Comparison of ENCODE assay signal across 7 cellular contexts in the genomic region with DNA sequence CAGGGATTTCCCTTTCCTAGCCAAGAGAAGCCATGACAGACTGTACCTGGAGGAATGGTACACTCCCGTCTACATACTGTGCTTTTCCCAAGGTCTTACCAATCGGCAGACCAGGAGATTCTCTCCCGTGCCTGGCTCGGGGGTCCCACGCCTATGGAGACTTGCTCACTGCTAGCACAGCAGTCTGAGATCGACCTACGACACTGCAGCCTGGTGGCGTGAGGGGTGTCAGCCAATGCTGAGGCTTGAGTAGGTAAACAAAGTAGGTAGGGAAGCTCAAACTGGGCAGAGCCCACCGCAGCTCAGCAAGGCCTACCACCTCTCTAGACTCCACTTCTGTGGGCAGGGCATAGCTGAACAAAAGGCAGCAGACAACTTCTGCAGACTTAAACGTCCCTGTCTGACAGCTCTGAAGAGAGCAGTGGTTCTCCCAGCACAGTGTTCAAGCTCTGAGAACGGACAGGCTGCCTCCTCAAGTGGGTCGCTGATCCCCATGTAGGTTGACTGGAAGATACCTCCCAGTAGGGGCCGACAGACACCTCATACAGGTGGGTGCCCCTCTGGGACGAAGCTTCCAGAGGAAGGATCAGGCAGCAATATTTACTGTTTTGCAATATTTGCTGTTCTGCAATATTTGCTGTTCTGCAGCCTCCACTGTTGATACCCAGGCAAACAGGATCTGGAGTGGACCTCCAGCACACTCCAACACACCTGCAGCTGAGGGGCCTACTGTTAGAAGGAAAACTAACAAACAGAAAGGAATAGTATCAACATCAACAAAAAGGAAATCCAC.
DNase-seq lines count a peak whose midpoint lies in the region; ATAC-seq and TF ChIP-seq lines count a peak whose summit lies in the region.
"Not testable (repeated sequence)": the region's sequence is repeated elsewhere in the genome, so short reads cannot be mapped to it uniquely, and the experiment has no call there.

No MANE protein-coding gene starts in this region.

- intact Hi-C loops in left lung (cut with DNase I); sciatic nerve (cut with DNase I): not testable (repeated sequence)

- not testable (repeated sequence) for ATAC-seq in activated CD8-positive, alpha-beta T cell treated with anti-CD3 and anti-CD28 coated beads, Interleukin-2, amount 10 ng/mL, durations not matched to agents 7 days and 5 days; sciatic nerve
- ATAC-seq in left lung = peak; percentile 32

- H3K4me3 ChIP-seq in Jurkat, Clone E6-1 (ENCODE audit: low read length); endodermal cell (ENCODE audit: low read length); left lung: not testable (repeated sequence)

- 77 to 80% methylated on average over 11 to 14 of the region's 14 CpGs for WGBS in endodermal cell (ENCODE audit: insufficient coverage in 1 of 2, insufficient read length in 1 of 2), 2 experiments

- DNase-seq in D341Med (ENCODE audit: low spot score) (peak; percentile 4), endodermal cell (peak; percentile 49), mesenteric fat pad (ENCODE audit: low spot score) (peak; percentile 71), sciatic nerve (ENCODE audit: low spot score) (peak; percentile 26)
- peak; percentile 48 for DNase-seq in Jurkat, Clone E6-1 (ENCODE audit: low read depth, low spot score)
- DNase-seq in activated CD8-positive, alpha-beta T cell treated with anti-CD3 and anti-CD28 coated beads, Interleukin-2, amount 10 ng/mL, durations not matched to agents 7 days and 5 days = peak; percentile 9
- DNase-seq in left lung = not testable (repeated sequence)

- not testable (repeated sequence) for H3K27ac Mint-ChIP-seq in activated CD8-positive, alpha-beta T cell treated with anti-CD3 and anti-CD28 coated beads, Interleukin-2, amount 10 ng/mL, durations not matched to agents 7 days and 5 days; endodermal cell

- H3K27ac ChIP-seq in endodermal cell (ENCODE audit: low read depth, low read length); left lung: not testable (repeated sequence)

- not testable (repeated sequence) for H3K36me3 ChIP-seq in endodermal cell (ENCODE audit: control insufficient read depth, insufficient read depth, low read length); left lung

- not testable (repeated sequence) for H3K27me3 ChIP-seq in endodermal cell (ENCODE audit: control insufficient read depth, insufficient read depth, low read length, poor library complexity, severe bottlenecking); left lung

- H3K9ac ChIP-seq in endodermal cell (ENCODE audit: extremely low read depth, low read length, poor library complexity, severe bottlenecking) = not testable (repeated sequence)

- CTCF ChIA-PET in activated CD8-positive, alpha-beta T cell treated with anti-CD3 and anti-CD28 coated beads, Interleukin-2, amount 10 ng/mL, durations not matched to agents 7 days and 5 days (lab: Charles Lee) = not testable (repeated sequence)

- not testable (repeated sequence) for H3K4me1 ChIP-seq in endodermal cell (ENCODE audit: control insufficient read depth, insufficient read depth, low read length); left lung

- POLR2A ChIA-PET in activated CD8-positive, alpha-beta T cell treated with anti-CD3 and anti-CD28 coated beads, Interleukin-2, amount 10 ng/mL, durations not matched to agents 7 days and 5 days (lab: Charles Lee) = not testable (repeated sequence)

- not testable (repeated sequence) for H3K36me3 Mint-ChIP-seq in activated CD8-positive, alpha-beta T cell treated with anti-CD3 and anti-CD28 coated beads, Interleukin-2, amount 10 ng/mL, durations not matched to agents 7 days and 5 days (ENCODE audit: low read depth); endodermal cell (ENCODE audit: low read depth)

- H3K4me1 Mint-ChIP-seq in activated CD8-positive, alpha-beta T cell treated with anti-CD3 and anti-CD28 coated beads, Interleukin-2, amount 10 ng/mL, durations not matched to agents 7 days and 5 days (ENCODE audit: low read depth); endodermal cell: not testable (repeated sequence)

- peak; percentile 37 for TF ChIP-seq CTCF in endodermal cell (conservative IDR thresholded peaks at IDR 0.05)
- not testable (repeated sequence) for TF ChIP-seq CTCF in left lung (IDR thresholded peaks at IDR 0.05)

- not testable (repeated sequence) for H3K9me3 Mint-ChIP-seq in activated CD8-positive, alpha-beta T cell treated with anti-CD3 and anti-CD28 coated beads, Interleukin-2, amount 10 ng/mL, durations not matched to agents 7 days and 5 days (ENCODE audit: insufficient read depth); endodermal cell

- H3K9me3 ChIP-seq in endodermal cell (ENCODE audit: control insufficient read depth, low read length); left lung: not testable (repeated sequence)

- H3K27me3 Mint-ChIP-seq in activated CD8-positive, alpha-beta T cell treated with anti-CD3 and anti-CD28 coated beads, Interleukin-2, amount 10 ng/mL, durations not matched to agents 7 days and 5 days (ENCODE audit: low read depth) = peaks cover 65% of the 10 kb centered on the region
- H3K27me3 Mint-ChIP-seq in endodermal cell (ENCODE audit: insufficient read depth) = peaks cover 14% of the 10 kb centered on the region

- H3K4me3 Mint-ChIP-seq in activated CD8-positive, alpha-beta T cell treated with anti-CD3 and anti-CD28 coated beads, Interleukin-2, amount 10 ng/mL, durations not matched to agents 7 days and 5 days; endodermal cell: not testable (repeated sequence)
